13 cellular contexts compared by ENCODE assay signal in genomic region chr15:71747128-71748083, GRCh38.
DNase-seq lines count a peak whose midpoint lies in the region; FAIRE-seq and TF ChIP-seq lines count a peak whose summit lies in the region.
"Had no signal": no experiment of that assay in that cellular context is flagged by ENCODE, and none has a peak within 500 bp of the region (broad histone marks: within the 10 kb centered on the region; RNA-seq: fewer than 3 reads in every experiment).

No MANE protein-coding gene starts in this region.

- peak; percentile 6 for DNase-seq in NCI-H2107 treated with DMSO at 0.1 percent for 48 hours (lab: John Stamatoyannopoulos, UW; ENCODE audit: unreplicated experiment)
- no peak for DNase-seq in NCI-H2107 (lab: John Stamatoyannopoulos, UW)
- DNase-seq in T1000 (lab: John Stamatoyannopoulos, UW): peak; percentile 34
- peak; percentile 96 for DNase-seq in fibroblast of villous mesenchyme (ENCODE audit: low read depth)
- DNase-seq in stromal cell of bone marrow (ENCODE audit: low read depth): peak; percentile 57
- no peak for DNase-seq in NCI-H1694 treated with DMSO at 0.1 percent for 48 hours (lab: John Stamatoyannopoulos, UW)
- DNase-seq in DMS 273 (lab: John Stamatoyannopoulos, UW; ENCODE audit: unreplicated experiment): no peak
- DNase-seq in kidney: no peak
- DNase-seq: esophagus squamous epithelium, Kasumi-1, T-cell had no signal

- H3K4me3 ChIP-seq in fibroblast of villous mesenchyme (ENCODE audit: low read depth, low read length): no peak overlapping the region
- no peak overlapping the region for H3K4me3 ChIP-seq in kidney (ENCODE audit: low read length in 2 of 2)
- H3K4me3 ChIP-seq: esophagus squamous epithelium had no signal

- no peaks in the 10 kb centered on the region for H3K9me3 ChIP-seq in kidney (ENCODE audit: control insufficient read depth in 1 of 2, low read length in 2 of 2)
- H3K9me3 ChIP-seq: esophagus squamous epithelium had no signal

- no peaks in the 10 kb centered on the region for H3K36me3 ChIP-seq in kidney (ENCODE audit: control insufficient read depth in 1 of 2, insufficient read depth in 2 of 2, low read length in 2 of 2)

- H3K4me1 ChIP-seq in kidney (ENCODE audit: control insufficient read depth in 1 of 2, insufficient read depth in 1 of 2, low read depth in 1 of 2, low read length in 2 of 2): peaks cover 0 to under 1% of the 10 kb centered on the region in 2 donors

- no peak for TF ChIP-seq CTCF in fibroblast of villous mesenchyme (IDR thresholded peaks at IDR 0.05; ENCODE audit: insufficient read depth, low read depth, low read length)
- no peak for TF ChIP-seq CTCF in kidney (IDR thresholded peaks at IDR 0.05; ENCODE audit: borderline replicate concordance, extremely low read depth, insufficient read depth)

- no peak overlapping the region for H3K9ac ChIP-seq in kidney (ENCODE audit: low read length in 2 of 2)

- intact Hi-C loops in kidney (cut with DNase I): no loop called here

- H3K27ac ChIP-seq in kidney (ENCODE audit: low read depth in 2 of 2, low read length in 2 of 2): no peak overlapping the region

- FAIRE-seq in kidney (lab: Jason Lieb, UNC): no peak
- FAIRE-seq: A204.1, GM18507 had no signal

Comparison
In these comparisons a context has a peak if more than half of its experiments do, and no peak if none do; other contexts are left out.
1. DNase-seq: peak in NCI-H2107 treated with DMSO at 0.1 percent for 48 hours (single experiment), T1000 (single experiment), fibroblast of villous mesenchyme (single experiment) and stromal cell of bone marrow (single experiment); none in NCI-H2107 (single experiment), NCI-H1694 treated with DMSO at 0.1 percent for 48 hours (single experiment), DMS 273 (single experiment) and kidney (single experiment).